Comparison of ENCODE assay signal across 22 cellular contexts in genomic region chr1:60764489-60764888, GRCh38.
"Had no signal": no experiment of that assay in that cellular context is flagged by ENCODE, and none has a peak within 500 bp of the region (broad histone marks: within the 10 kb centered on the region; RNA-seq: fewer than 3 reads in every experiment).

No MANE protein-coding gene starts in this region.

- H3K4me3 ChIP-seq: coronary artery, esophagus squamous epithelium had no signal

- H3K9me3 Mint-ChIP-seq: activated CD4-positive, alpha-beta memory T cell treated with anti-CD3 and anti-CD28 coated beads, Interleukin-2, amount 10 ng/mL, durations not matched to agents 7 days and 5 days; activated CD4-positive, alpha-beta T cell treated with anti-CD3 and anti-CD28 coated beads, Interleukin-2, amount 10 ng/mL, durations not matched to agents 7 days and 5 days; activated T-cell treated with anti-CD3 and anti-CD28 coated beads, Interleukin-2, amount 50 U/mL, for 4 hours; activated T-helper 17 cell treated with anti-CD3 and anti-CD28 coated beads, Interleukin-2, amount 50 U/mL, for 72 hours; central memory CD8-positive, alpha-beta T cell; dendritic cell treated with granulocyte-macrophage colony-stimulating factor and Interleukin-4, amounts not matched to agents 40 ng/mL and 50 ng/mL, for 4 days had no signal

- H3K4me3 Mint-ChIP-seq: activated CD4-positive, alpha-beta memory T cell treated with anti-CD3 and anti-CD28 coated beads, Interleukin-2, amount 10 ng/mL, durations not matched to agents 7 days and 5 days; activated CD4-positive, alpha-beta T cell treated with anti-CD3 and anti-CD28 coated beads, Interleukin-2, amount 10 ng/mL, durations not matched to agents 7 days and 5 days; activated naive CD8-positive, alpha-beta T cell; activated T-cell treated with anti-CD3 and anti-CD28 coated beads, Interleukin-2, amount 50 U/mL, for 4 hours; activated T-helper 17 cell treated with anti-CD3 and anti-CD28 coated beads, Interleukin-2, amount 50 U/mL, for 72 hours; central memory CD8-positive, alpha-beta T cell; dendritic cell treated with granulocyte-macrophage colony-stimulating factor and Interleukin-4, amounts not matched to agents 40 ng/mL and 50 ng/mL, for 4 days; effector memory CD8-positive, alpha-beta T cell; WTC11 had no signal

- H3K36me3 Mint-ChIP-seq: activated naive CD8-positive, alpha-beta T cell; WTC11 had no signal

- H3K36me3 ChIP-seq: brain microvascular endothelial cell, esophagus squamous epithelium had no signal

- ATAC-seq: activated T-cell treated with anti-CD3 and anti-CD28 coated beads, Interleukin-2, amount 50 U/mL, for 4 hours; activated T-helper 17 cell treated with anti-CD3 and anti-CD28 coated beads, Interleukin-2, amount 50 U/mL, for 72 hours; effector memory CD8-positive, alpha-beta T cell had no signal

- H3K27ac Mint-ChIP-seq: activated CD4-positive, alpha-beta memory T cell treated with anti-CD3 and anti-CD28 coated beads, Interleukin-2, amount 10 ng/mL, durations not matched to agents 7 days and 5 days; activated CD4-positive, alpha-beta T cell treated with anti-CD3 and anti-CD28 coated beads, Interleukin-2, amount 10 ng/mL, durations not matched to agents 7 days and 5 days; activated naive CD8-positive, alpha-beta T cell; activated T-helper 17 cell treated with anti-CD3 and anti-CD28 coated beads, Interleukin-2, amount 50 U/mL, for 72 hours; dendritic cell treated with granulocyte-macrophage colony-stimulating factor and Interleukin-4, amounts not matched to agents 40 ng/mL and 50 ng/mL, for 4 days; effector memory CD8-positive, alpha-beta T cell; WTC11 had no signal

- DNase-seq: activated CD4-positive, alpha-beta memory T cell treated with anti-CD3 and anti-CD28 coated beads, Interleukin-2, amount 10 ng/mL, durations not matched to agents 7 days and 5 days; activated CD4-positive, alpha-beta T cell treated with anti-CD3 and anti-CD28 coated beads for 1 hour; activated CD4-positive, alpha-beta T cell treated with anti-CD3 and anti-CD28 coated beads for 4 hours; activated CD4-positive, alpha-beta T cell treated with anti-CD3 and anti-CD28 coated beads, Interleukin-2, amount 50 U/mL, for 4 hours; activated effector memory CD4-positive, alpha-beta T cell treated with Interleukin-2 at 50 U/mL for 16 hours; activated gamma-delta T cell treated with Interleukin-2 at 50 U/mL for 16 hours; activated naive CD4-positive, alpha-beta T cell treated with anti-CD3 and anti-CD28 coated beads, Interleukin-2, amount 50 U/mL, for 16 hours; activated naive CD4-positive, alpha-beta T cell treated with Interleukin-2 at 50 U/mL for 16 hours; activated T-cell treated with anti-CD3 and anti-CD28 coated beads, Interleukin-2, amount 50 U/mL, for 4 hours; effector CD4-positive, alpha-beta T cell; effector memory CD8-positive, alpha-beta T cell; esophagus squamous epithelium had no signal

- H3K27me3 ChIP-seq: brain microvascular endothelial cell, esophagus squamous epithelium had no signal

- H3K27me3 Mint-ChIP-seq: activated CD4-positive, alpha-beta memory T cell treated with anti-CD3 and anti-CD28 coated beads, Interleukin-2, amount 10 ng/mL, durations not matched to agents 7 days and 5 days; activated CD4-positive, alpha-beta T cell treated with anti-CD3 and anti-CD28 coated beads, Interleukin-2, amount 10 ng/mL, durations not matched to agents 7 days and 5 days; dendritic cell treated with granulocyte-macrophage colony-stimulating factor and Interleukin-4, amounts not matched to agents 40 ng/mL and 50 ng/mL, for 4 days had no signal

- H3K9me3 ChIP-seq: esophagus squamous epithelium had no signal

- H3K27ac ChIP-seq: brain microvascular endothelial cell, coronary artery, epithelial cell of prostate, esophagus squamous epithelium, VCaP had no signal

- H3K4me1 ChIP-seq: esophagus squamous epithelium had no signal

- H3K4me1 Mint-ChIP-seq: activated CD4-positive, alpha-beta memory T cell treated with anti-CD3 and anti-CD28 coated beads, Interleukin-2, amount 10 ng/mL, durations not matched to agents 7 days and 5 days; activated CD4-positive, alpha-beta T cell treated with anti-CD3 and anti-CD28 coated beads, Interleukin-2, amount 10 ng/mL, durations not matched to agents 7 days and 5 days; activated T-helper 17 cell treated with anti-CD3 and anti-CD28 coated beads, Interleukin-2, amount 50 U/mL, for 72 hours; central memory CD8-positive, alpha-beta T cell; WTC11 had no signal
